In the genomic region with DNA sequence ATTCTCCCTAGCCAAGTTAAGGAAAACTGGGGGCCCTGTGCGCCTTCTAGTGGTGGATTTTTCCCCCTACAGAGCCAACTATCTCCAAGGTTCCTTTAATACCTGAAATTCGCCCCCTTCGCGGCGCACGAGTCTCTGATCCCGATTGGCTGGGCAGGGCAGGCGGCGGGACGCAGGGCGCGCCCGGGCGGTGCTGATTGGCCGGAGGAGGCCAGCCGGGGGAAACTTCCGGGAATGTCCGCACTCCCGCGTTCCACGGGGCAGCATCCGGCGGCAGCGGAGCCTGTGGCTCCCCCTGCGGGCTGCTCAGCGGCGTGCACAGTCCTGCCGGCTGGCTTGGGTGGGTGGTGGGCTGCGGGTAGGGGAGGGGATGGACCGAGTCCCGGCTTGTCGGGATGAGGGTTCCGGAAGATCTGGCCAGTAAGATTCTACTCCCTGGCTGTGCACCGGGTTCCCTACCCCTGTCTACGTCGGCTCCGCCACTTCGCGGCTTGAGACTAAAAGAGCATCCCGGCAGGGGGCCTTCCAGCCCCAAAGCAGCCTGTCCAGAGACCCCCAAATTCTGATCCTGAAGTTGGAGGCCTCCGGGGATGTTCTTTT, we compare ENCODE assay signal across 1 cellular context.
TF ChIP-seq lines count a peak whose summit lies in the region.

TSS of gene NABP2 (plus strand) at position 241 of the 600 bp plus-strand sequence. CDS start 515 bp downstream, outside the sequence.

TF ChIP-seq in HepG2, 621 proteins besides CTCF, POLR2A, EP300 and RAD21 (continued from another document):
- TF ChIP-seq, protein P1, sequence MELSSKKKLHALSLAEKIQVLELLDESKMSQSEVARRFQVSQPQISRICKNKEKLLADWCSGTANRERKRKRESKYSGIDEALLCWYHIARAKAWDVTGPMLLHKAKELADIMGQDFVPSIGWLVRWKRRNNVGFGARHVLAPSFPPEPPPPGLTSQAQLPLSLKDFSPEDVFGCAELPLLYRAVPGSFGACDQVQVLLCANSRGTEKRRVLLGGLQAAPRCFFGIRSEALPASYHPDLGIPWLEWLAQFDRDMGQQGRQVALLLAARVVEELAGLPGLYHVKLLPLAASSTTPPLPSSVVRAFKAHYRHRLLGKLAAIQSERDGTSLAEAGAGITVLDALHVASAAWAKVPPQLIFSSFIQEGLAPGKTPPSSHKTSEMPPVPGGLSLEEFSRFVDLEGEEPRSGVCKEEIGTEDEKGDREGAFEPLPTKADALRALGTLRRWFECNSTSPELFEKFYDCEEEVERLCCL (CRISPR knock-in tag; IDR thresholded peaks at IDR 0.05; ENCODE audit: borderline replicate concordance): no peak
- TF ChIP-seq BORCS8-MEF2B (CRISPR knock-in tag; IDR thresholded peaks at IDR 0.05) (no peak; the same call in 1 of the 2 replicates), RFX1 (IDR thresholded peaks at IDR 0.05) (no peak), HMGA1 (CRISPR knock-in tag; conservative IDR thresholded peaks at IDR 0.05) (no peak), ZSCAN31 (CRISPR knock-in tag; IDR thresholded peaks at IDR 0.05; ENCODE audit: low read depth) (peak; percentile 60; the same call in 1 of the 2 replicates), CCDC6 (CRISPR knock-in tag; IDR thresholded peaks at IDR 0.05) (peak; percentile 87), ZNF101 (CRISPR knock-in tag; IDR thresholded peaks at IDR 0.05; ENCODE audit: borderline replicate concordance, low read depth) (no peak), ZNF24 (IDR thresholded peaks at IDR 0.05) (no peak), SRF (IDR thresholded peaks at IDR 0.05; ENCODE audit: low read depth, low read length) (no peak), KDM5A (IDR thresholded peaks at IDR 0.05; ENCODE audit: borderline replicate concordance, low read length) (no peak; the same call in 1 of the 2 replicates), THAP11 (CRISPR knock-in tag; IDR thresholded peaks at IDR 0.05) (peak; percentile 88), ZNF740 (CRISPR knock-in tag; IDR thresholded peaks at IDR 0.05) (no peak), ZBTB42 (CRISPR knock-in tag; IDR thresholded peaks at IDR 0.05) (no peak), MATR3 (CRISPR knock-in tag; IDR thresholded peaks at IDR 0.05) (no peak), TCF12 (IDR thresholded peaks at IDR 0.05) (no peak), TCF12 (CRISPR knock-in tag; IDR thresholded peaks at IDR 0.05) (no peak), SP2 (CRISPR knock-in tag; IDR thresholded peaks at IDR 0.05) (peak; percentile 92), ZFP41 (CRISPR knock-in tag; IDR thresholded peaks at IDR 0.05; ENCODE audit: borderline replicate concordance) (no peak), ZNF251 (CRISPR knock-in tag; IDR thresholded peaks at IDR 0.05) (no peak), TRIM24 (CRISPR knock-in tag; IDR thresholded peaks at IDR 0.05) (no peak), ZNF3 (CRISPR knock-in tag; IDR thresholded peaks at IDR 0.05) (no peak), KLF6 (CRISPR knock-in tag; IDR thresholded peaks at IDR 0.05) (0 out of 2 replicates have a peak, but pooled peaks have one; percentile 31), ZNF577 (CRISPR knock-in tag; IDR thresholded peaks at IDR 0.05; ENCODE audit: borderline replicate concordance, low read depth) (no peak), ZNF777 (CRISPR knock-in tag; IDR thresholded peaks at IDR 0.05) (no peak), POLR2G (IDR thresholded peaks at IDR 0.05; ENCODE audit: low read depth, low read length) (peak; percentile 60; the same call in 1 of the 2 replicates), SMARCC2 (IDR thresholded peaks at IDR 0.05) (no peak), RFX5 (IDR thresholded peaks at IDR 0.05; ENCODE audit: low read depth, low read length) (peak; percentile 82), ZBTB2 (CRISPR knock-in tag; IDR thresholded peaks at IDR 0.05; ENCODE audit: low read depth) (0 out of 2 replicates have a peak, but pooled peaks have one; percentile 42), EHMT2 (IDR thresholded peaks at IDR 0.05; ENCODE audit: borderline replicate concordance, low read depth, low read length) (no peak), ZBTB14 (CRISPR knock-in tag; IDR thresholded peaks at IDR 0.05) (no peak; the same call in 1 of the 2 replicates)
- TF ChIP-seq, protein P2, sequence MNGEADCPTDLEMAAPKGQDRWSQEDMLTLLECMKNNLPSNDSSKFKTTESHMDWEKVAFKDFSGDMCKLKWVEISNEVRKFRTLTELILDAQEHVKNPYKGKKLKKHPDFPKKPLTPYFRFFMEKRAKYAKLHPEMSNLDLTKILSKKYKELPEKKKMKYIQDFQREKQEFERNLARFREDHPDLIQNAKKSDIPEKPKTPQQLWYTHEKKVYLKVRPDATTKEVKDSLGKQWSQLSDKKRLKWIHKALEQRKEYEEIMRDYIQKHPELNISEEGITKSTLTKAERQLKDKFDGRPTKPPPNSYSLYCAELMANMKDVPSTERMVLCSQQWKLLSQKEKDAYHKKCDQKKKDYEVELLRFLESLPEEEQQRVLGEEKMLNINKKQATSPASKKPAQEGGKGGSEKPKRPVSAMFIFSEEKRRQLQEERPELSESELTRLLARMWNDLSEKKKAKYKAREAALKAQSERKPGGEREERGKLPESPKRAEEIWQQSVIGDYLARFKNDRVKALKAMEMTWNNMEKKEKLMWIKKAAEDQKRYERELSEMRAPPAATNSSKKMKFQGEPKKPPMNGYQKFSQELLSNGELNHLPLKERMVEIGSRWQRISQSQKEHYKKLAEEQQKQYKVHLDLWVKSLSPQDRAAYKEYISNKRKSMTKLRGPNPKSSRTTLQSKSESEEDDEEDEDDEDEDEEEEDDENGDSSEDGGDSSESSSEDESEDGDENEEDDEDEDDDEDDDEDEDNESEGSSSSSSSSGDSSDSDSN (CRISPR knock-in tag; IDR thresholded peaks at IDR 0.05): peak; percentile 46
- TF ChIP-seq, protein P3, sequence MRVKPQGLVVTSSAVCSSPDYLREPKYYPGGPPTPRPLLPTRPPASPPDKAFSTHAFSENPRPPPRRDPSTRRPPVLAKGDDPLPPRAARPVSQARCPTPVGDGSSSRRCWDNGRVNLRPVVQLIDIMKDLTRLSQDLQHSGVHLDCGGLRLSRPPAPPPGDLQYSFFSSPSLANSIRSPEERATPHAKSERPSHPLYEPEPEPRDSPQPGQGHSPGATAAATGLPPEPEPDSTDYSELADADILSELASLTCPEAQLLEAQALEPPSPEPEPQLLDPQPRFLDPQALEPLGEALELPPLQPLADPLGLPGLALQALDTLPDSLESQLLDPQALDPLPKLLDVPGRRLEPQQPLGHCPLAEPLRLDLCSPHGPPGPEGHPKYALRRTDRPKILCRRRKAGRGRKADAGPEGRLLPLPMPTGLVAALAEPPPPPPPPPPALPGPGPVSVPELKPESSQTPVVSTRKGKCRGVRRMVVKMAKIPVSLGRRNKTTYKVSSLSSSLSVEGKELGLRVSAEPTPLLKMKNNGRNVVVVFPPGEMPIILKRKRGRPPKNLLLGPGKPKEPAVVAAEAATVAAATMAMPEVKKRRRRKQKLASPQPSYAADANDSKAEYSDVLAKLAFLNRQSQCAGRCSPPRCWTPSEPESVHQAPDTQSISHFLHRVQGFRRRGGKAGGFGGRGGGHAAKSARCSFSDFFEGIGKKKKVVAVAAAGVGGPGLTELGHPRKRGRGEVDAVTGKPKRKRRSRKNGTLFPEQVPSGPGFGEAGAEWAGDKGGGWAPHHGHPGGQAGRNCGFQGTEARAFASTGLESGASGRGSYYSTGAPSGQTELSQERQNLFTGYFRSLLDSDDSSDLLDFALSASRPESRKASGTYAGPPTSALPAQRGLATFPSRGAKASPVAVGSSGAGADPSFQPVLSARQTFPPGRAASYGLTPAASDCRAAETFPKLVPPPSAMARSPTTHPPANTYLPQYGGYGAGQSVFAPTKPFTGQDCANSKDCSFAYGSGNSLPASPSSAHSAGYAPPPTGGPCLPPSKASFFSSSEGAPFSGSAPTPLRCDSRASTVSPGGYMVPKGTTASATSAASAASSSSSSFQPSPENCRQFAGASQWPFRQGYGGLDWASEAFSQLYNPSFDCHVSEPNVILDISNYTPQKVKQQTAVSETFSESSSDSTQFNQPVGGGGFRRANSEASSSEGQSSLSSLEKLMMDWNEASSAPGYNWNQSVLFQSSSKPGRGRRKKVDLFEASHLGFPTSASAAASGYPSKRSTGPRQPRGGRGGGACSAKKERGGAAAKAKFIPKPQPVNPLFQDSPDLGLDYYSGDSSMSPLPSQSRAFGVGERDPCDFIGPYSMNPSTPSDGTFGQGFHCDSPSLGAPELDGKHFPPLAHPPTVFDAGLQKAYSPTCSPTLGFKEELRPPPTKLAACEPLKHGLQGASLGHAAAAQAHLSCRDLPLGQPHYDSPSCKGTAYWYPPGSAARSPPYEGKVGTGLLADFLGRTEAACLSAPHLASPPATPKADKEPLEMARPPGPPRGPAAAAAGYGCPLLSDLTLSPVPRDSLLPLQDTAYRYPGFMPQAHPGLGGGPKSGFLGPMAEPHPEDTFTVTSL (CRISPR knock-in tag; IDR thresholded peaks at IDR 0.05; ENCODE audit: borderline replicate concordance): peak; percentile 60; the same call in 1 of the 2 replicates
- TF ChIP-seq, protein P4, sequence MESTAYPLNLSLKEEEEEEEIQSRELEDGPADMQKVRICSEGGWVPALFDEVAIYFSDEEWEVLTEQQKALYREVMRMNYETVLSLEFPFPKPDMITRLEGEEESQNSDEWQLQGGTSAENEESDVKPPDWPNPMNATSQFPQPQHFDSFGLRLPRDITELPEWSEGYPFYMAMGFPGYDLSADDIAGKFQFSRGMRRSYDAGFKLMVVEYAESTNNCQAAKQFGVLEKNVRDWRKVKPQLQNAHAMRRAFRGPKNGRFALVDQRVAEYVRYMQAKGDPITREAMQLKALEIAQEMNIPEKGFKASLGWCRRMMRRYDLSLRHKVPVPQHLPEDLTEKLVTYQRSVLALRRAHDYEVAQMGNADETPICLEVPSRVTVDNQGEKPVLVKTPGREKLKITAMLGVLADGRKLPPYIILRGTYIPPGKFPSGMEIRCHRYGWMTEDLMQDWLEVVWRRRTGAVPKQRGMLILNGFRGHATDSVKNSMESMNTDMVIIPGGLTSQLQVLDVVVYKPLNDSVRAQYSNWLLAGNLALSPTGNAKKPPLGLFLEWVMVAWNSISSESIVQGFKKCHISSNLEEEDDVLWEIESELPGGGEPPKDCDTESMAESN (CRISPR knock-in tag; conservative IDR thresholded peaks at IDR 0.05): peak; percentile 76; the same call in 1 of the 2 replicates
